In the genomic region with DNA sequence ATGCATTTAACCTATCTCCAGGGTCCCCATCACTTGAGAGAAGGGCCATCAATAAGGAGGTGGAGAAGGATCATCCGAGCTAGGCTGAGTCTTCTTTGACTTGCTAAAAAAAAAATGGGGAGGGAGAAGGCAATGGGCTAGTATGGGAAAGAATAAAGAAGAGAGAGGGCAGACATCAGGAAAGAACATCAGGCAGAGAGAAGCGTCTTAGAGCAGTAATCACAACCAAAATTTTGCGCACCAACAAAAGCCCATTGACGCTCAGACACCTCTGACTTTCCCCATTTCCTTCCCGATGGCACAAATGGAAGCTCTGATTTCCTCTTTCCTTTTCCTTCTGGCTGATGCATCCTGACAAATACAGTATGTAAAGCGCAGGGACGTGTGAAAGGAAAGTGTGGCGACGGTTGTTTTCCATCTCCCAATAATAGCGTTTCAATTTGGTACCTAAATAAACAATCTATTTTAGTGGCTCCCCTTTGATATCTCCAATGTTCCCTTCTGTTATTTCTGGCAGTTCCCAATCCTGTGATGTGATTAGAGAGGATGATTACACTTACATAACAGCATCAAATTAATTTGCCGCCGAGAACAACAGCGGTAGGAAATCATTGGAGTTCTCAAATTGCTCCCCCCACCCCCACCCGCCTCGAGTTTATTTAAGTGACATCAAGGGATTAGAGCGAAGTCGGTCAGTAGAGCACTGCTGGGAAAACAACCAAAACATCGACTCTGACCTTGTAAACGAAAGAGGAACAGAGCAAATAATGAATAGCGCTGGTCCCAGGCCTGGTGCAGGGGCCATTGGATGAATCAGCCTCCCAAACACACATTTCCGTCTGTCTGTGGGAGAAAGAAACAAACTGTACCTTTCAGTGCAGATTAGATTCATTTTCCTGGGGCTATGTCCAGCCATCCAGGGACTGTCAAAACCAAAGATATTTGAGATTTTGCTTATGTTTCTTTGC, we compare ENCODE assay signal across 1 cellular context.
TF ChIP-seq lines count a peak whose summit lies in the region.

No MANE protein-coding gene starts in this region.

TF ChIP-seq in HepG2, 621 proteins besides CTCF, POLR2A, EP300 and RAD21 (continued from another document and continues in another):
- no peak for TF ChIP-seq ZNF547 (CRISPR knock-in tag; IDR thresholded peaks at IDR 0.05)
- TF ChIP-seq SALL1 (CRISPR knock-in tag; IDR thresholded peaks at IDR 0.05) = peak; percentile 94
- TF ChIP-seq HNF4G (IDR thresholded peaks at IDR 0.05; ENCODE audit: borderline replicate concordance, low read depth, low read length) = peak; percentile 78
- TF ChIP-seq HNF4G (CRISPR knock-in tag; IDR thresholded peaks at IDR 0.05; ENCODE audit: borderline replicate concordance, low read depth) = no peak
- TF ChIP-seq AKAP8 (CRISPR knock-in tag; IDR thresholded peaks at IDR 0.05) = no peak
- TF ChIP-seq SMAD9 (CRISPR knock-in tag; IDR thresholded peaks at IDR 0.05) = no peak
- no peak for TF ChIP-seq SMARCE1 (IDR thresholded peaks at IDR 0.05; ENCODE audit: borderline replicate concordance)
- no peak for TF ChIP-seq ZNF619 (CRISPR knock-in tag; IDR thresholded peaks at IDR 0.05)
- TF ChIP-seq, protein P1, sequence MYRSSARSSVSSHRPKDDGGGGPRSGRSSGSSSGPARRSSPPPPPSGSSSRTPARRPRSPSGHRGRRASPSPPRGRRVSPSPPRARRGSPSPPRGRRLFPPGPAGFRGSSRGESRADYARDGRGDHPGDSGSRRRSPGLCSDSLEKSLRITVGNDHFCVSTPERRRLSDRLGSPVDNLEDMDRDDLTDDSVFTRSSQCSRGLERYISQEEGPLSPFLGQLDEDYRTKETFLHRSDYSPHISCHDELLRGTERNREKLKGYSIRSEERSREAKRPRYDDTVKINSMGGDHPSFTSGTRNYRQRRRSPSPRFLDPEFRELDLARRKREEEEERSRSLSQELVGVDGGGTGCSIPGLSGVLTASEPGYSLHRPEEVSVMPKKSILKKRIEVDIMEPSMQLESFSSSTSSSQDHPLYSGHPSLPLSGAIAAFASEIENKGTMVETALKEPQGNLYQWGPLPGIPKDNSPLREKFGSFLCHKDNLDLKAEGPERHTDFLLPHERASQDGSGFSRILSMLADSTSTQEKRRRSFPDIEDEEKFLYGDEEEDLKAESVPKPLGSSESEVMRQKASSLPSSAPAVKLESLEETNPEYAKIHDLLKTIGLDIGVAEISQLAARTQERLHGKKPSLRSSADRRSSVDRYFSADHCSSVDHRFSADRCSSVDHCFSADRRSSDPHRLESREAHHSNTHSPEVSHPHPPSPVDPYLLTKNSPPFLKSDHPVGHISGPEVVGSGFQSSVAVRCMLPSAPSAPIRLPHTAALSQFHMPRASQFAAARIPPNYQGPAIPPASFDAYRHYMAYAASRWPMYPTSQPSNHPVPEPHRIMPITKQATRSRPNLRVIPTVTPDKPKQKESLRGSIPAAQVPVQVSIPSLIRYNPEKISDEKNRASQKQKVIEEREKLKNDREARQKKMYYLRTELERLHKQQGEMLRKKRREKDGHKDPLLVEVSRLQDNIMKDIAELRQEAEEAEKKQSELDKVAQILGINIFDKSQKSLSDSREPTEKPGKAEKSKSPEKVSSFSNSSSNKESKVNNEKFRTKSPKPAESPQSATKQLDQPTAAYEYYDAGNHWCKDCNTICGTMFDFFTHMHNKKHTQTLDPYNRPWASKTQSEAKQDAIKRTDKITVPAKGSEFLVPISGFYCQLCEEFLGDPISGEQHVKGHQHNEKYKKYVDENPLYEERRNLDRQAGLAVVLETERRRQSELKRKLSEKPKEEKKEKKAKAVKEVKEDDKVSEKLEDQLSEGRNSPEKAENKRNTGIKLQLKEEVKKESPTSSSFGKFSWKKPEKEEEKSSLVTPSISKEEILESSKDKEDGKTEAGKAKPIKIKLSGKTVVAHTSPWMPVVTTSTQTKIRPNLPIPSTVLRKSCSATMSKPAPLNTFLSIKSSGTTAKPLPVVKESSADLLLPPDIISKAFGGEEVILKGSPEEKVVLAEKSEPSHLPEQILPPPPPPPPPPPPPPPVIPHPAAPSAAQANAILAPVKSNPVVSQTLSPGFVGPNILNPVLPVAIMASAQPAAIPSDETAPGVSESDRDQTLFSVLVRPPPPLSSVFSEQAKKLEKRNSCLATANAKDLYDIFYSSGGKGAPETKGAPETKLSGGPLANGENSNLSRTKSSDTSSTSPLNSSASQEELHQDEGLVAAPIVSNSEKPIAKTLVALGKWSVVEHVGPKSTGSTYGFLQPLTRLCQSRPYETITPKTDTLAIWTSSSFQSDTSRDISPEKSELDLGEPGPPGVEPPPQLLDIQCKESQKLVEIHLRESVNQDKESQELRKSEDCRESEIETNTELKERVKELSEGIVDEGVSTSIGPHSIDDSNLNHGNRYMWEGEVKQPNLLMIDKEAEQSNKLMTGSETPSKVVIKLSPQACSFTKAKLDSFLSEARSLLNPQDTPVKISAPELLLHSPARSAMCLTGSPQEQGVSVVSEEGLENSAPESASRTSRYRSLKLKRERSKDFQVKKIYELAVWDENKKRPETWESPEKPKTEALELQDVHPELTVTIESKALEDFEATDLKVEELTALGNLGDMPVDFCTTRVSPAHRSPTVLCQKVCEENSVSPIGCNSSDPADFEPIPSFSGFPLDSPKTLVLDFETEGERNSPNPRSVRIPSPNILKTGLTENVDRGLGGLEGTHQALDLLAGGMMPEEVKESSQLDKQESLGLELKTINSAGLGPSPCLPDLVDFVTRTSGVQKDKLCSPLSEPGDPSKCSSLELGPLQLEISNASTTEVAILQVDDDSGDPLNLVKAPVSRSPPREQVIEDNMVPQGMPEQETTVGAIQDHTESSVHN (CRISPR knock-in tag; IDR thresholded peaks at IDR 0.05) = no peak
- TF ChIP-seq, protein P2, sequence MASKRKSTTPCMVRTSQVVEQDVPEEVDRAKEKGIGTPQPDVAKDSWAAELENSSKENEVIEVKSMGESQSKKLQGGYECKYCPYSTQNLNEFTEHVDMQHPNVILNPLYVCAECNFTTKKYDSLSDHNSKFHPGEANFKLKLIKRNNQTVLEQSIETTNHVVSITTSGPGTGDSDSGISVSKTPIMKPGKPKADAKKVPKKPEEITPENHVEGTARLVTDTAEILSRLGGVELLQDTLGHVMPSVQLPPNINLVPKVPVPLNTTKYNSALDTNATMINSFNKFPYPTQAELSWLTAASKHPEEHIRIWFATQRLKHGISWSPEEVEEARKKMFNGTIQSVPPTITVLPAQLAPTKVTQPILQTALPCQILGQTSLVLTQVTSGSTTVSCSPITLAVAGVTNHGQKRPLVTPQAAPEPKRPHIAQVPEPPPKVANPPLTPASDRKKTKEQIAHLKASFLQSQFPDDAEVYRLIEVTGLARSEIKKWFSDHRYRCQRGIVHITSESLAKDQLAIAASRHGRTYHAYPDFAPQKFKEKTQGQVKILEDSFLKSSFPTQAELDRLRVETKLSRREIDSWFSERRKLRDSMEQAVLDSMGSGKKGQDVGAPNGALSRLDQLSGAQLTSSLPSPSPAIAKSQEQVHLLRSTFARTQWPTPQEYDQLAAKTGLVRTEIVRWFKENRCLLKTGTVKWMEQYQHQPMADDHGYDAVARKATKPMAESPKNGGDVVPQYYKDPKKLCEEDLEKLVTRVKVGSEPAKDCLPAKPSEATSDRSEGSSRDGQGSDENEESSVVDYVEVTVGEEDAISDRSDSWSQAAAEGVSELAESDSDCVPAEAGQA (IDR thresholded peaks at IDR 0.05; ENCODE audit: low read depth) = no peak
- TF ChIP-seq, protein P2 (CRISPR knock-in tag; IDR thresholded peaks at IDR 0.05; ENCODE audit: borderline replicate concordance) = no peak
- peak; percentile 94 for TF ChIP-seq FOXO1 (CRISPR knock-in tag; IDR thresholded peaks at IDR 0.05)
- TF ChIP-seq, protein P3, sequence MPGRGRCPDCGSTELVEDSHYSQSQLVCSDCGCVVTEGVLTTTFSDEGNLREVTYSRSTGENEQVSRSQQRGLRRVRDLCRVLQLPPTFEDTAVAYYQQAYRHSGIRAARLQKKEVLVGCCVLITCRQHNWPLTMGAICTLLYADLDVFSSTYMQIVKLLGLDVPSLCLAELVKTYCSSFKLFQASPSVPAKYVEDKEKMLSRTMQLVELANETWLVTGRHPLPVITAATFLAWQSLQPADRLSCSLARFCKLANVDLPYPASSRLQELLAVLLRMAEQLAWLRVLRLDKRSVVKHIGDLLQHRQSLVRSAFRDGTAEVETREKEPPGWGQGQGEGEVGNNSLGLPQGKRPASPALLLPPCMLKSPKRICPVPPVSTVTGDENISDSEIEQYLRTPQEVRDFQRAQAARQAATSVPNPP (CRISPR knock-in tag; IDR thresholded peaks at IDR 0.05) = 0 out of 2 replicates have a peak, but pooled peaks have one; percentile 33
- TF ChIP-seq, protein P4, sequence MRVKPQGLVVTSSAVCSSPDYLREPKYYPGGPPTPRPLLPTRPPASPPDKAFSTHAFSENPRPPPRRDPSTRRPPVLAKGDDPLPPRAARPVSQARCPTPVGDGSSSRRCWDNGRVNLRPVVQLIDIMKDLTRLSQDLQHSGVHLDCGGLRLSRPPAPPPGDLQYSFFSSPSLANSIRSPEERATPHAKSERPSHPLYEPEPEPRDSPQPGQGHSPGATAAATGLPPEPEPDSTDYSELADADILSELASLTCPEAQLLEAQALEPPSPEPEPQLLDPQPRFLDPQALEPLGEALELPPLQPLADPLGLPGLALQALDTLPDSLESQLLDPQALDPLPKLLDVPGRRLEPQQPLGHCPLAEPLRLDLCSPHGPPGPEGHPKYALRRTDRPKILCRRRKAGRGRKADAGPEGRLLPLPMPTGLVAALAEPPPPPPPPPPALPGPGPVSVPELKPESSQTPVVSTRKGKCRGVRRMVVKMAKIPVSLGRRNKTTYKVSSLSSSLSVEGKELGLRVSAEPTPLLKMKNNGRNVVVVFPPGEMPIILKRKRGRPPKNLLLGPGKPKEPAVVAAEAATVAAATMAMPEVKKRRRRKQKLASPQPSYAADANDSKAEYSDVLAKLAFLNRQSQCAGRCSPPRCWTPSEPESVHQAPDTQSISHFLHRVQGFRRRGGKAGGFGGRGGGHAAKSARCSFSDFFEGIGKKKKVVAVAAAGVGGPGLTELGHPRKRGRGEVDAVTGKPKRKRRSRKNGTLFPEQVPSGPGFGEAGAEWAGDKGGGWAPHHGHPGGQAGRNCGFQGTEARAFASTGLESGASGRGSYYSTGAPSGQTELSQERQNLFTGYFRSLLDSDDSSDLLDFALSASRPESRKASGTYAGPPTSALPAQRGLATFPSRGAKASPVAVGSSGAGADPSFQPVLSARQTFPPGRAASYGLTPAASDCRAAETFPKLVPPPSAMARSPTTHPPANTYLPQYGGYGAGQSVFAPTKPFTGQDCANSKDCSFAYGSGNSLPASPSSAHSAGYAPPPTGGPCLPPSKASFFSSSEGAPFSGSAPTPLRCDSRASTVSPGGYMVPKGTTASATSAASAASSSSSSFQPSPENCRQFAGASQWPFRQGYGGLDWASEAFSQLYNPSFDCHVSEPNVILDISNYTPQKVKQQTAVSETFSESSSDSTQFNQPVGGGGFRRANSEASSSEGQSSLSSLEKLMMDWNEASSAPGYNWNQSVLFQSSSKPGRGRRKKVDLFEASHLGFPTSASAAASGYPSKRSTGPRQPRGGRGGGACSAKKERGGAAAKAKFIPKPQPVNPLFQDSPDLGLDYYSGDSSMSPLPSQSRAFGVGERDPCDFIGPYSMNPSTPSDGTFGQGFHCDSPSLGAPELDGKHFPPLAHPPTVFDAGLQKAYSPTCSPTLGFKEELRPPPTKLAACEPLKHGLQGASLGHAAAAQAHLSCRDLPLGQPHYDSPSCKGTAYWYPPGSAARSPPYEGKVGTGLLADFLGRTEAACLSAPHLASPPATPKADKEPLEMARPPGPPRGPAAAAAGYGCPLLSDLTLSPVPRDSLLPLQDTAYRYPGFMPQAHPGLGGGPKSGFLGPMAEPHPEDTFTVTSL (CRISPR knock-in tag; IDR thresholded peaks at IDR 0.05; ENCODE audit: borderline replicate concordance) = peak; percentile 76; the same call in 1 of the 2 replicates
- TF ChIP-seq ZNF670 (CRISPR knock-in tag; IDR thresholded peaks at IDR 0.05; ENCODE audit: borderline replicate concordance) = no peak
- no peak for TF ChIP-seq U2AF1 (optimal IDR thresholded peaks at IDR 0.05; ENCODE audit: low read depth, low read length)
- no peak for TF ChIP-seq ZNF253 (CRISPR knock-in tag; IDR thresholded peaks at IDR 0.05; ENCODE audit: borderline replicate concordance)
- no peak for TF ChIP-seq SMC3 (IDR thresholded peaks at IDR 0.05; ENCODE audit: low read length)
- TF ChIP-seq ISX (CRISPR knock-in tag; conservative IDR thresholded peaks at IDR 0.05) = no peak
- TF ChIP-seq, protein P5, sequence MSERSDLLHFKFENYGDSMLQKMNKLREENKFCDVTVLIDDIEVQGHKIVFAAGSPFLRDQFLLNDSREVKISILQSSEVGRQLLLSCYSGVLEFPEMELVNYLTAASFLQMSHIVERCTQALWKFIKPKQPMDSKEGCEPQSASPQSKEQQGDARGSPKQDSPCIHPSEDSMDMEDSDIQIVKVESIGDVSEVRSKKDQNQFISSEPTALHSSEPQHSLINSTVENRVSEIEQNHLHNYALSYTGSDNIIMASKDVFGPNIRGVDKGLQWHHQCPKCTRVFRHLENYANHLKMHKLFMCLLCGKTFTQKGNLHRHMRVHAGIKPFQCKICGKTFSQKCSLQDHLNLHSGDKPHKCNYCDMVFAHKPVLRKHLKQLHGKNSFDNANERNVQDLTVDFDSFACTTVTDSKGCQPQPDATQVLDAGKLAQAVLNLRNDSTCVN (CRISPR knock-in tag; IDR thresholded peaks at IDR 0.05; ENCODE audit: borderline replicate concordance) = no peak
- no peak for TF ChIP-seq MED13 (CRISPR knock-in tag; IDR thresholded peaks at IDR 0.05)
- TF ChIP-seq ZNF564 (CRISPR knock-in tag; IDR thresholded peaks at IDR 0.05) = no peak
- 0 out of 2 replicates have a peak, but pooled peaks have one; percentile 38 for TF ChIP-seq ATF7-NPFF (CRISPR knock-in tag; IDR thresholded peaks at IDR 0.05; ENCODE audit: low read depth)
- TF ChIP-seq KDM2A (CRISPR knock-in tag; IDR thresholded peaks at IDR 0.05; ENCODE audit: borderline replicate concordance, low read depth) = no peak
- TF ChIP-seq SRSF9 (IDR thresholded peaks at IDR 0.05; ENCODE audit: borderline replicate concordance, insufficient read depth, low read depth, low read length, poor library complexity, severe bottlenecking) = no peak
- TF ChIP-seq ZNF136 (CRISPR knock-in tag; IDR thresholded peaks at IDR 0.05; ENCODE audit: low read depth) = no peak
- peak; percentile 83 for TF ChIP-seq SIX4 (CRISPR knock-in tag; IDR thresholded peaks at IDR 0.05)
- TF ChIP-seq AHR (CRISPR knock-in tag; IDR thresholded peaks at IDR 0.05) = no peak
- no peak for TF ChIP-seq GTF3A (CRISPR knock-in tag; conservative IDR thresholded peaks at IDR 0.05)
- TF ChIP-seq ZNF33B (CRISPR knock-in tag; IDR thresholded peaks at IDR 0.05) = no peak
- TF ChIP-seq STAT5B (CRISPR knock-in tag; IDR thresholded peaks at IDR 0.05) = no peak
- no peak for TF ChIP-seq ZNF572 (CRISPR knock-in tag; IDR thresholded peaks at IDR 0.05)
- TF ChIP-seq BRCA1 (CRISPR knock-in tag; IDR thresholded peaks at IDR 0.05) = no peak
